ENCODE assay signal across 9 cellular contexts in genomic region chr10:127945335-127945734, GRCh38. TPM values are rescaled to one million over a fixed set of nuclear protein-coding genes. Genes with fewer than 3 reads are reported as not detected.
DNase-seq lines count a peak whose midpoint lies in the region; ATAC-seq and TF ChIP-seq lines count a peak whose summit lies in the region.
"Had no signal": no experiment of that assay in that cellular context is flagged by ENCODE, and none has a peak within 500 bp of the region (broad histone marks: within the 10 kb centered on the region; RNA-seq: fewer than 3 reads in every experiment).

No MANE protein-coding gene starts in this region.

- no peaks in the 10 kb centered on the region for H3K36me3 ChIP-seq in brain microvascular endothelial cell (replicated peaks)

- peak overlapping the region; percentile 15 for H3K27ac ChIP-seq in brain microvascular endothelial cell

- H3K36me3 Mint-ChIP-seq in naive thymus-derived CD8-positive, alpha-beta T cell: no peaks in the 10 kb centered on the region

- ATAC-seq in GM19043 (IDR thresholded peaks at IDR 0.05; ENCODE audit: low read depth, unreplicated experiment): peak; percentile 47
- ATAC-seq in naive thymus-derived CD8-positive, alpha-beta T cell: peak; percentile 41 to 56
- ATAC-seq in GM18909 (IDR thresholded peaks at IDR 0.05; ENCODE audit: poor library complexity, unreplicated experiment): no peak

- H3K27me3 ChIP-seq in brain microvascular endothelial cell (replicated peaks): no peaks in the 10 kb centered on the region

- DNase-seq in Kasumi-1 (lab: John Stamatoyannopoulos, UW) (peak; percentile 44 to 59), brain microvascular endothelial cell (peak; percentile 78), SHP77 (lab: John Stamatoyannopoulos, UW) (no peak), GM19240 (ENCODE audit: insufficient read length, low spot score) (no peak)
- DNase-seq in naive thymus-derived CD8-positive, alpha-beta T cell: peak in 2 of 10 donors; percentile 11 to 15
- DNase-seq: activated naive CD4-positive, alpha-beta T cell treated with anti-CD3 and anti-CD28 coated beads, Interleukin-2, amount 50 U/mL, for 16 hours had no signal

- peak overlapping the region in 3 of 10 donors; percentile 4 to 73 (median 50) for H3K27ac Mint-ChIP-seq in naive thymus-derived CD8-positive, alpha-beta T cell

- POLR2A ChIA-PET in naive thymus-derived CD8-positive, alpha-beta T cell (lab: Charles Lee): no interaction called here

- in situ Hi-C loops in brain microvascular endothelial cell (cut with HindIII; ENCODE audit: low pct_ligation_motif_present, low sequenced_read_pairs): no loop called here

- peaks cover 0 to 6% (median under 1%) of the 10 kb centered on the region in 5 donors for H3K27me3 Mint-ChIP-seq in naive thymus-derived CD8-positive, alpha-beta T cell

- H3K4me1 Mint-ChIP-seq in naive thymus-derived CD8-positive, alpha-beta T cell: peaks cover 10 to 27% (median 24%) of the 10 kb centered on the region in 4 donors

- H3K4me3 Mint-ChIP-seq in naive thymus-derived CD8-positive, alpha-beta T cell: no peak overlapping the region
- H3K4me3 Mint-ChIP-seq: neural crest cell had no signal

- no peaks in the 10 kb centered on the region for H3K9me3 Mint-ChIP-seq in naive thymus-derived CD8-positive, alpha-beta T cell

- no peak for TF ChIP-seq CTCF in brain microvascular endothelial cell (IDR thresholded peaks at IDR 0.05; ENCODE audit: low read depth, low read length, missing control alignments)

- no peak overlapping the region for H3K4me3 ChIP-seq in brain microvascular endothelial cell (ENCODE audit: low read depth, low read length)

RNA-seq across cellular contexts. Expression of gene PTPRE, which starts 38.4 kb away (rescaled TPM):
- 10 to 100 TPM; 24.1 to 29.5 TPM for total RNA-seq in naive thymus-derived CD8-positive, alpha-beta T cell
- polyA plus RNA-seq in naive thymus-derived CD8-positive, alpha-beta T cell: 10 to 100 TPM in 2 of 3 donors, 1 to 10 TPM in 1; 7.8 to 17.6 (median 16.2) TPM

RNA-seq across cellular contexts. Expression of gene CLRN3, which starts 52.6 kb away (rescaled TPM):
- not detected for total RNA-seq in naive thymus-derived CD8-positive, alpha-beta T cell
- polyA plus RNA-seq in naive thymus-derived CD8-positive, alpha-beta T cell: not detected
- total RNA-seq: neural crest cell had no signal

Comparison
In these comparisons a context has a peak if more than half of its experiments do, and no peak if none do; other contexts are left out.
1. DNase-seq: peak in Kasumi-1 (2 of 2) and brain microvascular endothelial cell (single experiment); none in SHP77 (0 of 2) and GM19240 (single experiment).